In genomic region chr7:105389090-105389650, GRCh38 we compare ENCODE assay signal across 8 cellular contexts. TPM values are rescaled to one million over a fixed set of nuclear protein-coding genes. Genes with fewer than 3 reads are reported as not detected.
A peak's percentile ranks its signal among the peaks of the same experiment; 100 is the strongest.
DNase-seq lines count a peak whose midpoint lies in the region; ATAC-seq and TF ChIP-seq lines count a peak whose summit lies in the region.

No MANE protein-coding gene starts in this region.

- H3K9me2 ChIP-seq in HCT116 (ENCODE audit: insufficient read depth), result no peaks in the 10 kb centered on the region

- peak overlapping the region; percentile 64 for H3K9ac ChIP-seq in HCT116 (ENCODE audit: low read length)

- peak overlapping the region; percentile 79 for H3K27ac Mint-ChIP-seq in dendritic cell treated with granulocyte-macrophage colony-stimulating factor and Interleukin-4, amounts not matched to agents 40 ng/mL and 50 ng/mL, for 4 days
- peak overlapping the region; percentile 98 for H3K27ac Mint-ChIP-seq in stimulated activated naive B cell treated with anti-CD40 and anti-IgM and Interleukin-4, amounts not matched to agents 10 μg/mL and 1 μg/mL and 100 μg/mL, for 72 hours

- CTCF ChIA-PET in HCT116 (lab: Charles Lee), result no interaction called here

- H3K36me3 Mint-ChIP-seq in dendritic cell treated with granulocyte-macrophage colony-stimulating factor and Interleukin-4, amounts not matched to agents 40 ng/mL and 50 ng/mL, for 4 days (ENCODE audit: low read depth), result peaks cover 15% of the 10 kb centered on the region
- peaks cover 9 to 13% of the 10 kb centered on the region in 2 donors for H3K36me3 Mint-ChIP-seq in stimulated activated naive B cell treated with anti-CD40 and anti-IgM and Interleukin-4, amounts not matched to agents 10 μg/mL and 1 μg/mL and 100 μg/mL, for 72 hours

- H3K4me2 ChIP-seq in HCT116 (ENCODE audit: low read length), result peak overlapping the region; percentile 86

- RAD21 ChIA-PET in HCT116 (lab: Charles Lee; ENCODE audit: low non-redundant PET in 1 of 2, low total read pairs in 2 of 2, uncharacterized antibody in 2 of 2, unreplicated experiment in 2 of 2), result interaction anchor here in 1 of 2 experiments (0.8 kb wide), 1 partner anchor 44 kb away, joined by 4 read pairs; no protein-coding TSS in a partner anchor

- H3K4me3 ChIP-seq in GM06990 (replicated peaks; ENCODE audit: low read depth, low read length), result peak overlapping the region; percentile 86
- H3K4me3 ChIP-seq in HCT116 (replicated peaks in 1 of 2; ENCODE audit: low read depth in 1 of 2, low read length in 2 of 2), result peak overlapping the region; percentile 58 to 67
- peak overlapping the region; percentile 89 for H3K4me3 ChIP-seq in lower lobe of right lung

- H3K4me1 ChIP-seq in HCT116 (ENCODE audit: control insufficient read depth in 1 of 2, insufficient read depth in 2 of 2, low read length in 2 of 2), result peaks cover 3 to 14% of the 10 kb centered on the region in 2 experiments; a peak in 3 of 4 replicates
- peaks cover 9% of the 10 kb centered on the region for H3K4me1 ChIP-seq in lower lobe of right lung

- no peaks in the 10 kb centered on the region for H4K20me1 ChIP-seq in HCT116 (ENCODE audit: insufficient read depth)

- peaks cover 4% of the 10 kb centered on the region for H3K27me3 Mint-ChIP-seq in dendritic cell treated with granulocyte-macrophage colony-stimulating factor and Interleukin-4, amounts not matched to agents 40 ng/mL and 50 ng/mL, for 4 days
- no peaks in the 10 kb centered on the region for H3K27me3 Mint-ChIP-seq in stimulated activated naive B cell treated with anti-CD40 and anti-IgM and Interleukin-4, amounts not matched to agents 10 μg/mL and 1 μg/mL and 100 μg/mL, for 72 hours

- intact Hi-C loops in HCT116 (cut with micrococcal nuclease) (no loop called here), lower lobe of right lung (cut with DNase I) (no loop called here)
- intact Hi-C loops in dendritic cell treated with granulocyte-macrophage colony-stimulating factor and Interleukin-4, amounts not matched to agents 40 ng/mL and 50 ng/mL, for 4 days (cut with micrococcal nuclease), result loop anchor here (2.0 to 10.0 kb wide), 2 partner anchors 36 to 54 kb away; no protein-coding TSS in a partner anchor

- TF ChIP-seq CTCF in GM06990 (IDR thresholded peaks at IDR 0.05; ENCODE audit: insufficient read depth, low read length, poor library complexity, severe bottlenecking), result no peak
- no peak for TF ChIP-seq CTCF in HCT116 (IDR thresholded peaks at IDR 0.05 in 2 of 3, conservative IDR thresholded peaks at IDR 0.05 in 1 of 3; ENCODE audit: borderline replicate concordance in 1 of 3, insufficient read depth in 1 of 3, low read depth in 2 of 3, low read length in 2 of 3)
- no peak for TF ChIP-seq CTCF in lower lobe of right lung (IDR thresholded peaks at IDR 0.05)

- H3K27me3 ChIP-seq in GM06990 (replicated peaks; ENCODE audit: control insufficient read depth, insufficient read depth, low read length) (no peaks in the 10 kb centered on the region), HCT116 (ENCODE audit: insufficient read depth, low read length) (no peaks in the 10 kb centered on the region), lower lobe of right lung (ENCODE audit: low read depth) (no peaks in the 10 kb centered on the region)

- H3K36me3 ChIP-seq in GM06990 (ENCODE audit: control insufficient read depth, insufficient read depth, low read length) (no peaks in the 10 kb centered on the region), HCT116 (ENCODE audit: control insufficient read depth in 1 of 2, insufficient read depth in 2 of 2, low read length in 2 of 2) (no peaks in the 10 kb centered on the region), lower lobe of right lung (no peaks in the 10 kb centered on the region)

- no peak for TF ChIP-seq RAD21 in HCT116 (IDR thresholded peaks at IDR 0.05; ENCODE audit: low read depth)

- peaks cover 28% of the 10 kb centered on the region for H3K4me1 Mint-ChIP-seq in dendritic cell treated with granulocyte-macrophage colony-stimulating factor and Interleukin-4, amounts not matched to agents 40 ng/mL and 50 ng/mL, for 4 days (ENCODE audit: low read depth)
- H3K4me1 Mint-ChIP-seq in stimulated activated naive B cell treated with anti-CD40 and anti-IgM and Interleukin-4, amounts not matched to agents 10 μg/mL and 1 μg/mL and 100 μg/mL, for 72 hours, result peaks cover 13 to 38% of the 10 kb centered on the region in 2 donors

- no TSS peak for BruUV-seq in HCT116 (replicated peaks; lab: Mats Ljungman, UMichigan)

- peaks cover 31% of the 10 kb centered on the region for H3K79me2 ChIP-seq in HCT116 (ENCODE audit: insufficient read depth, low read length)

- no peaks in the 10 kb centered on the region for H3K9me3 ChIP-seq in HCT116 (ENCODE audit: control insufficient read depth in 1 of 2, insufficient read depth in 1 of 2, low read depth in 1 of 2, low read length in 2 of 2)
- H3K9me3 ChIP-seq in lower lobe of right lung, result no peaks in the 10 kb centered on the region

- TF ChIP-seq POLR2A in HCT116 (IDR thresholded peaks at IDR 0.05; ENCODE audit: borderline replicate concordance, extremely low read depth, insufficient read depth, insufficient read length), result no peak

- H3K9me3 Mint-ChIP-seq in dendritic cell treated with granulocyte-macrophage colony-stimulating factor and Interleukin-4, amounts not matched to agents 40 ng/mL and 50 ng/mL, for 4 days, result no peaks in the 10 kb centered on the region
- no peaks in the 10 kb centered on the region for H3K9me3 Mint-ChIP-seq in stimulated activated naive B cell treated with anti-CD40 and anti-IgM and Interleukin-4, amounts not matched to agents 10 μg/mL and 1 μg/mL and 100 μg/mL, for 72 hours

- peak overlapping the region; percentile 25; the same call in 1 of the 2 replicates for H3K27ac ChIP-seq in HCT116 (ENCODE audit: low read depth, low read length)
- peak overlapping the region; percentile 56 for H3K27ac ChIP-seq in lower lobe of right lung

- peak; percentile 75 for ATAC-seq in HCT116
- peak; percentile 60 to 72 for ATAC-seq in lower lobe of right lung
- peak; percentile 49 to 50 for ATAC-seq in stimulated activated naive B cell treated with anti-CD40 and anti-IgM and Interleukin-4, amounts not matched to agents 10 μg/mL and 1 μg/mL and 100 μg/mL, for 72 hours (replicated peaks)

- peak overlapping the region; percentile 81 for H3K4me3 Mint-ChIP-seq in dendritic cell treated with granulocyte-macrophage colony-stimulating factor and Interleukin-4, amounts not matched to agents 40 ng/mL and 50 ng/mL, for 4 days
- peak overlapping the region; percentile 94 to 99 for H3K4me3 Mint-ChIP-seq in stimulated activated naive B cell treated with anti-CD40 and anti-IgM and Interleukin-4, amounts not matched to agents 10 μg/mL and 1 μg/mL and 100 μg/mL, for 72 hours

- DNase-seq in GM06990 (ENCODE audit: extremely low read depth, insufficient read length) (peak; percentile 52), HCT116 (ENCODE audit: low read depth, low spot score) (peak; percentile 32), NAMALWA (ENCODE audit: low spot score) (peak; percentile 54), T-helper 9 cell (peak; percentile 19), lower lobe of right lung (peak; percentile 60), iPS-NIHi11 (ENCODE audit: low spot score) (no peak)
- DNase-seq in stimulated activated naive B cell treated with anti-CD40 and anti-IgM and Interleukin-4, amounts not matched to agents 10 μg/mL and 1 μg/mL and 100 μg/mL, for 72 hours, result peak; percentile 21

- peak overlapping the region; percentile 24 for H2AFZ ChIP-seq in HCT116 (ENCODE audit: low read depth, low read length, poor library complexity, severe bottlenecking)

- POLR2A ChIA-PET in HCT116 (lab: Charles Lee), result no interaction called here

TF ChIP-seq in HCT116, 20 proteins besides CTCF, POLR2A, EP300 and RAD21 (continues in another document):
- TF ChIP-seq TCF7L2 (IDR thresholded peaks at IDR 0.05; ENCODE audit: borderline replicate concordance, extremely low read depth, insufficient read depth, insufficient read length), result no peak
- TF ChIP-seq CEBPB (IDR thresholded peaks at IDR 0.05; ENCODE audit: low read depth), result no peak
- TF ChIP-seq SIN3A (IDR thresholded peaks at IDR 0.05; ENCODE audit: low read depth), result no peak
- no peak for TF ChIP-seq REST (IDR thresholded peaks at IDR 0.05; ENCODE audit: low read depth)
- TF ChIP-seq SRF (IDR thresholded peaks at IDR 0.05; ENCODE audit: low read depth), result no peak
- TF ChIP-seq FOSL1 (IDR thresholded peaks at IDR 0.05; ENCODE audit: low read depth), result no peak
- TF ChIP-seq ELF1 (IDR thresholded peaks at IDR 0.05; ENCODE audit: borderline replicate concordance, low read depth), result no peak
- TF ChIP-seq POLR2AphosphoS5 (IDR thresholded peaks at IDR 0.05; ENCODE audit: low read depth, low read length), result no peak
- TF ChIP-seq ZNF274 (IDR thresholded peaks at IDR 0.05; ENCODE audit: low read depth, low read length), result no peak
- TF ChIP-seq ZFX (IDR thresholded peaks at IDR 0.05), result no peak
- TF ChIP-seq JUND (IDR thresholded peaks at IDR 0.05), result no peak
- TF ChIP-seq EGR1 (IDR thresholded peaks at IDR 0.05; ENCODE audit: low read depth), result no peak

RNA-seq across cellular contexts. Expression of gene SRPK2, which starts 0.4 kb away (rescaled TPM):
- total RNA-seq in HCT116 (2021; ENCODE audit: unreplicated experiment) (37.4 TPM), lower lobe of right lung (43.2 TPM)
- polyA plus RNA-seq in HCT116 (2012), result 14.5 and 20.5 TPM in 2 replicates
